In the genomic region with DNA sequence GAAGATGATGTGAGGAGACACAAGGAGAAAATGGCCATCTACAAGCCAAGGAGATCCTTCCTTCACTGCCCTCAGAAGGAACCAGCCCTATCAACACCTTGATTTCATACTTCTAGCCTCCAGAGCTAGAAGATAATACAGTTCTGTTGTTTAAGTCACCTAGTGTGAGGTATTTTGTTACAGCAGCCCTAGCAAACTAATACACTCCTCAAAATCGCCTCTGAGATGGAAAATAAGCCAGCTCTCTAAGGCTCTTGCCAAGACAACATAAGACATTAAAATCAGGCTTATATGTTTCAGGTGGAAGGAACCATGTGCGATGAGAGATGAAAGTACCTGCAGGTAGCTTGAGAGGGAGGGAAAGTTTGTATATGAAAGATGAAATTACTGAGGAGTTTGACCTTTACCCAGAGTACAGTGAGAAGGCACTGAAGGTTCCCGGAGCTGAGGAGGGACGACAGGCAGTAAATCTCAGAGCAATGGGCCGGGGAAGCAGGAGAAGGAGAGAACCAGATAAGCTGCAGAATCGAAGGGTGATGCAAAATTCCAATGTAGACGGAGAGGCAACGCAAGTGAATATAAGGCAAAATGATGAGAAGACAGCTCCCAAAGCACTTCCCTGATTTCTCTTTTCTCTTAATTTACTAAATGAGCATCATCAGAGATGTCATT, we compare ENCODE assay signal across 20 cellular contexts.
DNase-seq lines count a peak whose midpoint lies in the region; ATAC-seq, FAIRE-seq and TF ChIP-seq lines count a peak whose summit lies in the region.
"Had no signal": no experiment of that assay in that cellular context is flagged by ENCODE, and none has a peak within 500 bp of the region (broad histone marks: within the 10 kb centered on the region; RNA-seq: fewer than 3 reads in every experiment).

No MANE protein-coding gene starts in this region.

- H3K27me3 ChIP-seq in HepG2 (ENCODE audit: control insufficient read depth in 1 of 2, insufficient read depth in 2 of 2, low read length in 2 of 2) (no peaks in the 10 kb centered on the region), right lobe of liver (no peaks in the 10 kb centered on the region), small intestine (ENCODE audit: control insufficient read depth in 2 of 2, insufficient read depth in 2 of 2, low read length in 2 of 2) (no peaks in the 10 kb centered on the region)
- H3K27me3 ChIP-seq: BLaER1 treated with 17β-estradiol and CSF1 and Interleukin-3, amounts not matched to agents 10 nM and 100 nM had no signal

- DNase-seq in HepG2 (ENCODE audit: low spot score) (no peak), right lobe of liver (no peak), small intestine (peak; percentile 38), SIG-M5 treated with dmso at 0.1 percent for 504 hours (lab: John Stamatoyannopoulos, UW; ENCODE audit: unreplicated experiment) (no peak), iPS-NIHi11 (ENCODE audit: low spot score) (no peak)
- DNase-seq: CD8-positive, alpha-beta memory T cell; COR-L47; DMS 273 treated with DMSO at 0.1 percent for 48 hours; DMS53; DND-41; EL; GOT3; H7; HFFc6 had no signal

- H3K27ac Mint-ChIP-seq in IgD-negative memory B cell (peak overlapping the region in 2 of 3 donors; percentile 17 to 37), brain (no peak overlapping the region)
- H3K27ac Mint-ChIP-seq: B cell, HFFc6 had no signal

- H3K9ac ChIP-seq in HepG2 (ENCODE audit: insufficient read depth, low read depth, low read length) = no peak overlapping the region
- H3K9ac ChIP-seq: BLaER1 treated with 17β-estradiol and CSF1 and Interleukin-3, amounts not matched to agents 10 nM and 100 nM had no signal

- H3K4me3 Mint-ChIP-seq in IgD-negative memory B cell = peak overlapping the region in 1 of 4 donors; percentile 54
- peak overlapping the region in 3 of 5 experiments; percentile 8 to 27 (median 26) for H3K4me3 Mint-ChIP-seq in brain
- H3K4me3 Mint-ChIP-seq: B cell, HFFc6 had no signal

- no TSS peak for BruUV-seq in HepG2 (replicated peaks; lab: Mats Ljungman, UMichigan)

- TF ChIP-seq EP300 in HepG2 (IDR thresholded peaks at IDR 0.05; ENCODE audit: low read depth in 2 of 2, low read length in 2 of 2) (no peak), HepG2 (CRISPR knock-in tag; IDR thresholded peaks at IDR 0.05; ENCODE audit: borderline replicate concordance) (no peak)

- in situ Hi-C loops in HepG2 (cut with HindIII; ENCODE audit: extremely low pct_ligation_motif_present, low pct_unique_long_range_greater_than_20kb) = loop anchor here (10.0 to 25.0 kb wide), 3 partner anchors 252 to 718 kb away; partner anchors contain the start of genes AIDA, BROX and DUSP10

- H3K27ac ChIP-seq in HepG2 (ENCODE audit: extremely low read length, insufficient read depth, low read length) (no peak overlapping the region), right lobe of liver (no peak overlapping the region), small intestine (ENCODE audit: low read depth in 1 of 2, low read length in 1 of 2) (no peak overlapping the region)
- H3K27ac ChIP-seq: BLaER1 treated with 17β-estradiol and CSF1 and Interleukin-3, amounts not matched to agents 10 nM and 100 nM had no signal

- no peak for FAIRE-seq in HepG2 (lab: Jason Lieb, UNC)
- no peak for FAIRE-seq in small intestine (lab: Jason Lieb, UNC)
- FAIRE-seq: GM12878 had no signal

- H3K4me2 ChIP-seq in HepG2 (ENCODE audit: low read depth, low read length) = no peak overlapping the region
- H3K4me2 ChIP-seq: BLaER1 treated with 17β-estradiol and CSF1 and Interleukin-3, amounts not matched to agents 10 nM and 100 nM had no signal

- H3K4me3 ChIP-seq in HepG2 (replicated peaks in 1 of 3; ENCODE audit: insufficient read depth in 1 of 3, low read depth in 2 of 3, low read length in 3 of 3) (no peak overlapping the region), right lobe of liver (no peak overlapping the region), small intestine (ENCODE audit: low read depth in 1 of 2, low read length in 2 of 2) (no peak overlapping the region)
- H3K4me3 ChIP-seq: BLaER1 treated with 17β-estradiol and CSF1 and Interleukin-3, amounts not matched to agents 10 nM and 100 nM; GM12878 had no signal

- TF ChIP-seq POLR2A in HepG2 (IDR thresholded peaks at IDR 0.05; ENCODE audit: insufficient read depth in 1 of 2, low read depth in 2 of 2, low read length in 2 of 2) (no peak), right lobe of liver (IDR thresholded peaks at IDR 0.05) (no peak)

- no peaks in the 10 kb centered on the region for H3K36me3 ChIP-seq in HepG2 (replicated peaks in 1 of 2; ENCODE audit: control insufficient read depth in 1 of 2, insufficient read depth in 2 of 2, low read length in 2 of 2)
- H3K36me3 ChIP-seq in right lobe of liver = no peaks in the 10 kb centered on the region
- H3K36me3 ChIP-seq in small intestine (ENCODE audit: control insufficient read depth in 2 of 2, insufficient read depth in 2 of 2, low read length in 2 of 2) = no peaks in the 10 kb centered on the region
- H3K36me3 ChIP-seq: BLaER1 treated with 17β-estradiol and CSF1 and Interleukin-3, amounts not matched to agents 10 nM and 100 nM had no signal

- peaks cover 0 to 7% (median 4%) of the 10 kb centered on the region in 3 donors for H3K9me3 Mint-ChIP-seq in IgD-negative memory B cell
- peaks cover 6 to 17% (median 13%) of the 10 kb centered on the region in 5 experiments for H3K9me3 Mint-ChIP-seq in brain
- H3K9me3 Mint-ChIP-seq: HFFc6 had no signal

- H4K20me1 ChIP-seq in HepG2 (ENCODE audit: insufficient read depth, low read length) = no peaks in the 10 kb centered on the region
- H4K20me1 ChIP-seq: BLaER1 treated with 17β-estradiol and CSF1 and Interleukin-3, amounts not matched to agents 10 nM and 100 nM had no signal

- H2AFZ ChIP-seq in HepG2 (ENCODE audit: low read length) = no peak overlapping the region

- POLR2A ChIA-PET in HepG2 (lab: Yijun Ruan, JAX) = no interaction called here

- TF ChIP-seq CTCF in HepG2 (CRISPR knock-in tag; IDR thresholded peaks at IDR 0.05) (no peak), right lobe of liver (IDR thresholded peaks at IDR 0.05) (no peak), brain (conservative IDR thresholded peaks at IDR 0.05) (no peak)

- intact Hi-C loops in HepG2 (cut with micrococcal nuclease; ENCODE audit: unreplicated experiment) = loop anchor here (10.0 kb wide), 1 partner anchor 718 kb away; the partner anchor contains the start of gene DUSP10
- intact Hi-C loops in right lobe of liver (cut with DNase I) = loop anchor here in 1 of 2 donors (10.0 kb wide), 1 partner anchor 172 kb away; no protein-coding TSS in a partner anchor

- H3K36me3 Mint-ChIP-seq in IgD-negative memory B cell (no peaks in the 10 kb centered on the region), brain (no peaks in the 10 kb centered on the region)

- CTCF ChIA-PET in HepG2 (lab: Yijun Ruan, JAX; ENCODE audit: low intra/inter-chr PET ratio, low total read pairs) = no interaction called here

- H3K27me3 Mint-ChIP-seq in IgD-negative memory B cell = no peaks in the 10 kb centered on the region
- peaks cover 23% of the 10 kb centered on the region for H3K27me3 Mint-ChIP-seq in brain

- H3K79me2 ChIP-seq in HepG2 (ENCODE audit: insufficient read depth, low read length) = no peaks in the 10 kb centered on the region

- H3K4me1 ChIP-seq in HepG2 (ENCODE audit: insufficient read depth, low read length) = peaks cover 42% of the 10 kb centered on the region
- peaks cover 0 to 13% (median 4%) of the 10 kb centered on the region in 4 donors for H3K4me1 ChIP-seq in right lobe of liver
- H3K4me1 ChIP-seq in small intestine (ENCODE audit: control insufficient read depth in 2 of 2, insufficient read depth in 1 of 2, low read depth in 1 of 2, low read length in 1 of 2) = peaks cover 0 to 2% of the 10 kb centered on the region in 2 donors

- 46% methylated on average over 8 of the region's 8 CpGs for WGBS in HepG2 (ENCODE audit: low lambda C conversion rate)
- WGBS in right lobe of liver (ENCODE audit: insufficient coverage, low coverage, low lambda C conversion rate, missing lambda C conversion rate) = 88% methylated on average over 8 of the region's 8 CpGs
- WGBS in small intestine, 3 donors = 37 to 70% (median 47%) methylated on average over 8 of the region's 8 CpGs

- ATAC-seq in HepG2 (no peak), right lobe of liver (no peak)
- ATAC-seq: GM12878, HCT116 had no signal

- TF ChIP-seq RAD21 in HepG2 (CRISPR knock-in tag; IDR thresholded peaks at IDR 0.05) = no peak

- H3K4me1 Mint-ChIP-seq in IgD-negative memory B cell = peaks cover 10 to 13% (median 13%) of the 10 kb centered on the region in 3 donors
- H3K4me1 Mint-ChIP-seq in brain = peaks cover 12% of the 10 kb centered on the region

- peaks cover 1% of the 10 kb centered on the region; the same call in 1 of the 2 replicates for H3K9me3 ChIP-seq in HepG2 (ENCODE audit: low read length)
- no peaks in the 10 kb centered on the region for H3K9me3 ChIP-seq in right lobe of liver
- no peaks in the 10 kb centered on the region for H3K9me3 ChIP-seq in small intestine (ENCODE audit: control insufficient read depth, low read depth)

TF ChIP-seq in HepG2, 621 proteins besides CTCF, POLR2A, EP300 and RAD21:
- peak; percentile 96 for TF ChIP-seq ZNF12 (CRISPR knock-in tag; IDR thresholded peaks at IDR 0.05)
- no peak for TF ChIP-seq ATRX (CRISPR knock-in tag; IDR thresholded peaks at IDR 0.05; ENCODE audit: borderline replicate concordance)

Comparison
In these comparisons a context has a peak if more than half of its experiments do, and no peak if none do; other contexts are left out.
1. H3K27ac Mint-ChIP-seq: peak in IgD-negative memory B cell (2 of 3); none in brain (0 of 5).